In the genomic region with DNA sequence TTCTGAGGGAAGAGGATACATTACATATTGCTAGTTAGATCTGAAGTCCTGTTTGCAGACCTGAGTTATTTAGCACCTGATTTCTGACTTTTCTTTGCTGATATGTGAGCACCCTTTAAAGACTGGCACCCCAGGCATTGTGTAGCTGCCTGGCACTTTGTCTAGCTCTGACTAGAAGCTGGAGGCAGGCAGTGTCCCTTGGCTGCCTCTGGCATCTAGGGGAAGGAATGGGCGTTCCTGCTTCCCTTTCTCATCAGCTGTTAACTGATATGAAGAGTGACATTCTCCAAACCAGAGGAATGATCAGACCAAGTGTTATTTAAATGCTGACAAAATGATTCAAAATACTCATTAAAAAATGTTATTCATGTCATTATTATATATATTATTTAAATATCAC, we compare ENCODE assay signal across 38 cellular contexts. TPM values are rescaled to one million over a fixed set of nuclear protein-coding genes. Genes with fewer than 3 reads are reported as not detected.
"Had no signal": no experiment of that assay in that cellular context is flagged by ENCODE, and none has a peak within 500 bp of the region (broad histone marks: within the 10 kb centered on the region; RNA-seq: fewer than 3 reads in every experiment).

No MANE protein-coding gene starts in this region.

- H3K36me3 Mint-ChIP-seq: activated CD8-positive, alpha-beta memory T cell treated with anti-CD3 and anti-CD28 coated beads, Interleukin-2, amount 10 ng/mL, durations not matched to agents 7 days and 5 days; activated naive CD4-positive, alpha-beta T cell treated with anti-CD3 and anti-CD28 coated beads, Interleukin-2, amount 10 ng/mL, durations not matched to agents 7 days and 5 days; activated naive CD4-positive, alpha-beta T cell treated with anti-CD3 and anti-CD28 coated beads, Interleukin-2, amount 50 U/mL, for 24 hours; activated naive CD8-positive, alpha-beta T cell; activated naive CD8-positive, alpha-beta T cell treated with anti-CD3 and anti-CD28 coated beads, Interleukin-2, amount 10 ng/mL, durations not matched to agents 7 days and 5 days; brain had no signal

- H3K27ac ChIP-seq: ascending aorta, cardiac muscle cell, VCaP had no signal

- H3K27me3 ChIP-seq: ascending aorta, cardiac muscle cell had no signal

- H3K4me3 Mint-ChIP-seq: activated CD4-positive, alpha-beta memory T cell treated with anti-CD3 and anti-CD28 coated beads, Interleukin-2, amount 10 ng/mL, durations not matched to agents 7 days and 5 days; activated CD4-positive, alpha-beta T cell treated with anti-CD3 and anti-CD28 coated beads for 36 hours; activated CD4-positive, alpha-beta T cell treated with anti-CD3 and anti-CD28 coated beads, Interleukin-2, amount 10 ng/mL, durations not matched to agents 7 days and 5 days; activated CD8-positive, alpha-beta memory T cell treated with anti-CD3 and anti-CD28 coated beads, Interleukin-2, amount 10 ng/mL, durations not matched to agents 7 days and 5 days; activated CD8-positive, alpha-beta T cell treated with anti-CD3 and anti-CD28 coated beads, Interleukin-2, amount 10 ng/mL, durations not matched to agents 7 days and 5 days; activated naive CD4-positive, alpha-beta T cell treated with anti-CD3 and anti-CD28 coated beads, Interleukin-2, amount 10 ng/mL, durations not matched to agents 7 days and 5 days; activated naive CD4-positive, alpha-beta T cell treated with anti-CD3 and anti-CD28 coated beads, Interleukin-2, amount 50 U/mL, for 24 hours; activated naive CD8-positive, alpha-beta T cell; activated naive CD8-positive, alpha-beta T cell treated with anti-CD3 and anti-CD28 coated beads, Interleukin-2, amount 10 ng/mL, durations not matched to agents 7 days and 5 days; activated naive CD8-positive, alpha-beta T cell treated with anti-CD3 and anti-CD28 coated beads, Interleukin-2, amount 50 U/mL, for 24 hours; activated T-cell treated with anti-CD3 and anti-CD28 coated beads, Interleukin-2, amount 50 U/mL, for 24 hours; brain; central memory CD8-positive, alpha-beta T cell; T-helper 1 cell treated with Interleukin-12 subunit alpha and Interleukin-12 subunit beta and Interleukin-4 antibody, amounts not matched to agents 30 μg/mL and 1 μg/mL, for 36 hours; T-helper 2 cell treated with Interferon-gamma antibody and Interleukin-4, amounts not matched to agents 5 μg/mL and 100 μg/mL, for 36 hours had no signal

- DNase-seq: activated CD4-positive, alpha-beta memory T cell treated with anti-CD3 and anti-CD28 coated beads, Interleukin-2, amount 10 ng/mL, durations not matched to agents 7 days and 5 days; activated CD4-positive, alpha-beta T cell treated with anti-CD3 and anti-CD28 coated beads for 1 hour; activated CD4-positive, alpha-beta T cell treated with anti-CD3 and anti-CD28 coated beads for 36 hours; activated CD4-positive, alpha-beta T cell treated with anti-CD3 and anti-CD28 coated beads for 48 hours; activated CD4-positive, alpha-beta T cell treated with anti-CD3 and anti-CD28 coated beads, Interleukin-2, amount 10 ng/mL, durations not matched to agents 7 days and 5 days; activated CD4-positive, alpha-beta T cell treated with anti-CD3 and anti-CD28 coated beads, Interleukin-2, amount 50 U/mL, for 48 hours; activated CD4-positive, CD25-positive, alpha-beta regulatory T cell; activated CD8-positive, alpha-beta memory T cell treated with anti-CD3 and anti-CD28 coated beads for 24 hours; activated CD8-positive, alpha-beta memory T cell treated with anti-CD3 and anti-CD28 coated beads, Interleukin-2, amount 10 ng/mL, durations not matched to agents 7 days and 5 days; activated CD8-positive, alpha-beta memory T cell treated with anti-CD3 and anti-CD28 coated beads, Interleukin-2, amount 50 U/mL, for 48 hours; activated CD8-positive, alpha-beta T cell treated with anti-CD3 and anti-CD28 coated beads, Interleukin-2, amount 10 ng/mL, durations not matched to agents 7 days and 5 days; activated effector memory CD4-positive, alpha-beta T cell treated with Interleukin-2 at 50 U/mL for 16 hours; activated gamma-delta T cell; activated naive CD4-positive, alpha-beta T cell treated with anti-CD3 and anti-CD28 coated beads, Interleukin-2, amount 10 ng/mL, durations not matched to agents 7 days and 5 days; activated naive CD4-positive, alpha-beta T cell treated with Interleukin-2 at 50 U/mL for 16 hours; activated naive CD8-positive, alpha-beta T cell treated with anti-CD3 and anti-CD28 coated beads, Interleukin-2, amount 10 ng/mL, durations not matched to agents 7 days and 5 days; activated naive CD8-positive, alpha-beta T cell treated with anti-CD3 and anti-CD28 coated beads, Interleukin-2, amount 50 U/mL, for 24 hours; activated T-cell treated with anti-CD3 and anti-CD28 coated beads, Interleukin-2, amount 50 U/mL, for 24 hours; activated T-cell treated with anti-CD3 and anti-CD28 coated beads, Interleukin-2, amount 50 U/mL, for 48 hours; amygdala; anterior cingulate cortex; caudate nucleus; cerebellar nuclear complex; T-helper 1 cell; T-helper 2 cell; T-helper 9 cell had no signal

- H3K9me3 Mint-ChIP-seq: activated CD4-positive, alpha-beta memory T cell treated with anti-CD3 and anti-CD28 coated beads, Interleukin-2, amount 10 ng/mL, durations not matched to agents 7 days and 5 days; activated CD4-positive, alpha-beta T cell treated with anti-CD3 and anti-CD28 coated beads, Interleukin-2, amount 10 ng/mL, durations not matched to agents 7 days and 5 days; activated naive CD4-positive, alpha-beta T cell treated with anti-CD3 and anti-CD28 coated beads, Interleukin-2, amount 10 ng/mL, durations not matched to agents 7 days and 5 days; activated naive CD4-positive, alpha-beta T cell treated with anti-CD3 and anti-CD28 coated beads, Interleukin-2, amount 50 U/mL, for 24 hours; activated naive CD8-positive, alpha-beta T cell treated with anti-CD3 and anti-CD28 coated beads, Interleukin-2, amount 10 ng/mL, durations not matched to agents 7 days and 5 days; activated naive CD8-positive, alpha-beta T cell treated with anti-CD3 and anti-CD28 coated beads, Interleukin-2, amount 50 U/mL, for 24 hours; activated T-cell treated with anti-CD3 and anti-CD28 coated beads, Interleukin-2, amount 50 U/mL, for 24 hours; activated T-helper 2 cell treated with anti-CD3 and anti-CD28 coated beads, Interferon-gamma antibody, Interleukin-2, Interleukin-4, amounts not matched to agents 10 μg/mL and 5 μg/mL and 100 μg/mL, durations not matched to agents 14 hours and 24 hours and 36 hours; central memory CD8-positive, alpha-beta T cell; T-helper 1 cell treated with Interleukin-12 subunit alpha and Interleukin-12 subunit beta and Interleukin-4 antibody, amounts not matched to agents 30 μg/mL and 1 μg/mL, for 36 hours; T-helper 2 cell treated with Interferon-gamma antibody and Interleukin-4, amounts not matched to agents 5 μg/mL and 100 μg/mL, for 36 hours had no signal

- H3K4me3 ChIP-seq: ascending aorta, cardiac muscle cell had no signal

- H3K4me1 Mint-ChIP-seq: activated CD4-positive, alpha-beta memory T cell treated with anti-CD3 and anti-CD28 coated beads, Interleukin-2, amount 10 ng/mL, durations not matched to agents 7 days and 5 days; activated CD4-positive, alpha-beta T cell treated with anti-CD3 and anti-CD28 coated beads for 36 hours; activated CD4-positive, alpha-beta T cell treated with anti-CD3 and anti-CD28 coated beads, Interleukin-2, amount 10 ng/mL, durations not matched to agents 7 days and 5 days; activated CD8-positive, alpha-beta memory T cell treated with anti-CD3 and anti-CD28 coated beads, Interleukin-2, amount 10 ng/mL, durations not matched to agents 7 days and 5 days; activated naive CD4-positive, alpha-beta T cell treated with anti-CD3 and anti-CD28 coated beads, Interleukin-2, amount 10 ng/mL, durations not matched to agents 7 days and 5 days; activated naive CD4-positive, alpha-beta T cell treated with anti-CD3 and anti-CD28 coated beads, Interleukin-2, amount 50 U/mL, for 24 hours; activated naive CD8-positive, alpha-beta T cell treated with anti-CD3 and anti-CD28 coated beads, Interleukin-2, amount 10 ng/mL, durations not matched to agents 7 days and 5 days; activated naive CD8-positive, alpha-beta T cell treated with anti-CD3 and anti-CD28 coated beads, Interleukin-2, amount 50 U/mL, for 24 hours; brain; central memory CD8-positive, alpha-beta T cell had no signal

- H3K27ac Mint-ChIP-seq: activated CD4-positive, alpha-beta memory T cell treated with anti-CD3 and anti-CD28 coated beads, Interleukin-2, amount 10 ng/mL, durations not matched to agents 7 days and 5 days; activated CD4-positive, alpha-beta T cell treated with anti-CD3 and anti-CD28 coated beads for 36 hours; activated CD4-positive, alpha-beta T cell treated with anti-CD3 and anti-CD28 coated beads, Interleukin-2, amount 10 ng/mL, durations not matched to agents 7 days and 5 days; activated CD8-positive, alpha-beta memory T cell treated with anti-CD3 and anti-CD28 coated beads, Interleukin-2, amount 10 ng/mL, durations not matched to agents 7 days and 5 days; activated CD8-positive, alpha-beta T cell treated with anti-CD3 and anti-CD28 coated beads, Interleukin-2, amount 10 ng/mL, durations not matched to agents 7 days and 5 days; activated naive CD4-positive, alpha-beta T cell treated with anti-CD3 and anti-CD28 coated beads, Interleukin-2, amount 10 ng/mL, durations not matched to agents 7 days and 5 days; activated naive CD4-positive, alpha-beta T cell treated with anti-CD3 and anti-CD28 coated beads, Interleukin-2, amount 50 U/mL, for 24 hours; activated naive CD8-positive, alpha-beta T cell; activated naive CD8-positive, alpha-beta T cell treated with anti-CD3 and anti-CD28 coated beads, Interleukin-2, amount 10 ng/mL, durations not matched to agents 7 days and 5 days; activated naive CD8-positive, alpha-beta T cell treated with anti-CD3 and anti-CD28 coated beads, Interleukin-2, amount 50 U/mL, for 24 hours; activated T-cell treated with anti-CD3 and anti-CD28 coated beads, Interleukin-2, amount 50 U/mL, for 24 hours; activated T-helper 2 cell treated with anti-CD3 and anti-CD28 coated beads, Interferon-gamma antibody, Interleukin-2, Interleukin-4, amounts not matched to agents 10 μg/mL and 5 μg/mL and 100 μg/mL, durations not matched to agents 14 hours and 24 hours and 36 hours; brain; T-helper 1 cell treated with Interleukin-12 subunit alpha and Interleukin-12 subunit beta and Interleukin-4 antibody, amounts not matched to agents 30 μg/mL and 1 μg/mL, for 36 hours; T-helper 2 cell treated with Interferon-gamma antibody and Interleukin-4, amounts not matched to agents 5 μg/mL and 100 μg/mL, for 36 hours had no signal

- H3K9me3 ChIP-seq: ascending aorta had no signal

- H3K4me1 ChIP-seq: ascending aorta had no signal

- H3K27me3 Mint-ChIP-seq: activated CD4-positive, alpha-beta memory T cell treated with anti-CD3 and anti-CD28 coated beads, Interleukin-2, amount 10 ng/mL, durations not matched to agents 7 days and 5 days had no signal

- ATAC-seq: activated CD4-positive, alpha-beta T cell treated with anti-CD3 and anti-CD28 coated beads for 36 hours; activated CD4-positive, CD25-positive, alpha-beta regulatory T cell treated with anti-CD3 and anti-CD28 coated beads, Interleukin-2, amount 50 U/mL, for 24 hours; activated CD8-positive, alpha-beta memory T cell treated with anti-CD3 and anti-CD28 coated beads, Interleukin-2, amount 10 ng/mL, durations not matched to agents 7 days and 5 days; activated CD8-positive, alpha-beta T cell treated with anti-CD3 and anti-CD28 coated beads, Interleukin-2, amount 10 ng/mL, durations not matched to agents 7 days and 5 days; activated naive CD8-positive, alpha-beta T cell treated with anti-CD3 and anti-CD28 coated beads, Interleukin-2, amount 50 U/mL, for 24 hours had no signal

RNA-seq across cellular contexts. Expression of gene SHISA3, which starts 30.3 kb away (rescaled TPM):
- total RNA-seq: bronchial epithelial cell had no signal
